30 cellular contexts compared by ENCODE assay signal in genomic region chr4:173362666-173363065, GRCh38. TPM values are rescaled to one million over a fixed set of nuclear protein-coding genes. Genes with fewer than 3 reads are reported as not detected.
"Had no signal": no experiment of that assay in that cellular context is flagged by ENCODE, and none has a peak within 500 bp of the region (broad histone marks: within the 10 kb centered on the region; RNA-seq: fewer than 3 reads in every experiment).

No MANE protein-coding gene starts in this region.

- H3K27ac ChIP-seq: gastrocnemius medialis, left lung, lower lobe of right lung, parathyroid adenoma, right atrium auricular region, thyroid gland, upper lobe of right lung had no signal

- H3K27me3 ChIP-seq: gastrocnemius medialis, left lung, right atrium auricular region, thyroid gland, upper lobe of right lung had no signal

- H3K4me3 ChIP-seq: gastrocnemius medialis, left lung, lower lobe of right lung, right atrium auricular region, smooth muscle cell, thyroid gland, upper lobe of right lung had no signal

- DNase-seq: activated CD4-positive, alpha-beta memory T cell treated with anti-CD3 and anti-CD28 coated beads, Interleukin-2, amount 10 ng/mL, durations not matched to agents 7 days and 5 days; activated CD4-positive, alpha-beta T cell treated with anti-CD3 and anti-CD28 coated beads for 1 hour; activated CD4-positive, alpha-beta T cell treated with anti-CD3 and anti-CD28 coated beads, Interleukin-2, amount 10 ng/mL, durations not matched to agents 7 days and 5 days; activated CD8-positive, alpha-beta memory T cell treated with anti-CD3 and anti-CD28 coated beads, Interleukin-2, amount 50 U/mL, for 48 hours; activated gamma-delta T cell; activated naive CD4-positive, alpha-beta T cell treated with anti-CD3 and anti-CD28 coated beads, Interleukin-2, amount 50 U/mL, for 16 hours; activated T-cell treated with anti-CD3 and anti-CD28 coated beads, Interleukin-2, amount 50 U/mL, for 24 hours; amniotic stem cell; effector CD8-positive, alpha-beta T cell; gastrocnemius medialis; glutamatergic neuron; left lung; lower lobe of right lung; mesenchymal stem cell; naive thymus-derived CD8-positive, alpha-beta T cell; nucleus accumbens; stimulated activated CD4-positive, alpha-beta T cell treated with anti-CD3 and anti-CD28 coated beads, Interleukin-1b, Interleukin-23, amount 100 ng/mL, for 48 hours; stimulated activated CD4-positive, alpha-beta T cell treated with anti-CD3 and anti-CD28 coated beads, Interleukin-4, amount 100 ng/mL, for 4 hours; stimulated activated CD8-positive, alpha-beta memory T cell treated with anti-CD3 and anti-CD28 coated beads, Interleukin-4, amount 100 ng/mL, for 48 hours; stimulated activated naive CD8-positive, alpha-beta T cell treated with anti-CD3 and anti-CD28 coated beads, Interleukin-15, amount 100 ng/mL, for 72 hours; T-helper 9 cell; upper lobe of right lung had no signal

- H3K36me3 ChIP-seq: gastrocnemius medialis, left lung, lower lobe of right lung, right atrium auricular region, thyroid gland, upper lobe of right lung had no signal

- H3K9me3 ChIP-seq: gastrocnemius medialis, left lung, lower lobe of right lung, right atrium auricular region, thyroid gland, upper lobe of right lung had no signal

- ATAC-seq: gastrocnemius medialis; left lung; lower lobe of right lung; naive thymus-derived CD8-positive, alpha-beta T cell; stimulated activated memory B cell treated with anti-CD40 and anti-IgM and Interleukin-4, amounts not matched to agents 10 μg/mL and 1 μg/mL and 100 μg/mL, for 72 hours; stimulated activated naive CD8-positive, alpha-beta T cell treated with anti-CD3 and anti-CD28 coated beads, Interleukin-15, amount 100 ng/mL, for 72 hours; upper lobe of right lung had no signal

- H3K4me1 ChIP-seq: gastrocnemius medialis, parathyroid adenoma, thyroid gland, upper lobe of right lung had no signal

RNA-seq across cellular contexts. Expression of gene SCRG1, which starts 36.2 kb away (rescaled TPM):
- total RNA-seq: activated CD4-positive, alpha-beta memory T cell treated with anti-CD3 and anti-CD28 coated beads, Interleukin-2, amount 10 ng/mL, durations not matched to agents 7 days and 5 days; activated CD4-positive, alpha-beta T cell treated with anti-CD3 and anti-CD28 coated beads, Interleukin-2, amount 10 ng/mL, durations not matched to agents 7 days and 5 days; dermis microvascular lymphatic vessel endothelial cell; epithelial cell of proximal tubule; gastrocnemius medialis; naive thymus-derived CD8-positive, alpha-beta T cell; pulmonary artery endothelial cell; upper lobe of right lung had no signal
- polyA plus RNA-seq: naive thymus-derived CD8-positive, alpha-beta T cell had no signal
